ENCODE assay signal across 8 cellular contexts in genomic region chr11:118790357-118791014, GRCh38. TPM values are rescaled to one million over a fixed set of nuclear protein-coding genes. Genes with fewer than 3 reads are reported as not detected.
DNase-seq lines count a peak whose midpoint lies in the region; ATAC-seq and TF ChIP-seq lines count a peak whose summit lies in the region.

No MANE protein-coding gene starts in this region.

- no peaks in the 10 kb centered on the region for H3K27me3 ChIP-seq in neural progenitor cell
- no peaks in the 10 kb centered on the region for H3K27me3 ChIP-seq in testis

- H3K79me2 ChIP-seq in neural progenitor cell (ENCODE audit: low read depth) = peaks cover 64% of the 10 kb centered on the region

- peak overlapping the region; percentile 95 for H3K4me2 ChIP-seq in neural progenitor cell

- H3K4me1 ChIP-seq in neural progenitor cell = peaks cover 14% of the 10 kb centered on the region
- H3K4me1 ChIP-seq in testis = peaks cover 34% of the 10 kb centered on the region

- H4K20me1 ChIP-seq in neural progenitor cell (ENCODE audit: low read depth) = peaks cover 46% of the 10 kb centered on the region

- peak overlapping the region; percentile 99 for H3K27ac Mint-ChIP-seq in neural progenitor cell

- peaks cover 25% of the 10 kb centered on the region for H3F3A ChIP-seq in neural progenitor cell (ENCODE audit: low read depth)

- H3K4me3 ChIP-seq in neural progenitor cell (peak overlapping the region; percentile 82), testis (peak overlapping the region; percentile 90 to 92)

- peak overlapping the region; percentile 99 for H3K4me3 Mint-ChIP-seq in neural progenitor cell

- intact Hi-C loops in testis (cut with DNase I; ENCODE audit: low total_unique reads) = loop anchor here (10.0 kb wide), 1 partner anchor 96 kb away; no protein-coding TSS in a partner anchor

- H3K9me3 ChIP-seq in neural progenitor cell (ENCODE audit: low read depth) = no peaks in the 10 kb centered on the region
- no peaks in the 10 kb centered on the region for H3K9me3 ChIP-seq in testis

- H3K27ac ChIP-seq in neural progenitor cell (peak overlapping the region; percentile 97), testis (peak overlapping the region; percentile 100)

- peaks cover 3% of the 10 kb centered on the region for H3K27me3 Mint-ChIP-seq in neural progenitor cell (ENCODE audit: insufficient read depth, low read depth)

- peak overlapping the region; percentile 97 for H3K9ac ChIP-seq in neural progenitor cell

- H2AFZ ChIP-seq in neural progenitor cell (replicated peaks) = peak overlapping the region; percentile 82

- TF ChIP-seq CTCF in AG09319 (IDR thresholded peaks at IDR 0.05; ENCODE audit: low read depth, low read length) (peak; percentile 62), neural progenitor cell (IDR thresholded peaks at IDR 0.05) (peak; percentile 60), testis (IDR thresholded peaks at IDR 0.05) (peak; percentile 6 to 32 (median 19))

- DNase-seq in AG09319 (ENCODE audit: extremely low read depth, low read depth) (no peak), foreskin melanocyte (peak; percentile 56), neural progenitor cell (ENCODE audit: low spot score) (peak; percentile 81), testis (peak; percentile 81)
- DNase-seq in activated naive CD4-positive, alpha-beta T cell (lab: John Stamatoyannopoulos, UW) = peak in 3 of 4 experiments; percentile 52 to 67 (median 55)

- TF ChIP-seq POLR2A in testis (IDR thresholded peaks at IDR 0.05) = no peak

- H3K4me1 Mint-ChIP-seq in neural progenitor cell = peaks cover 28% of the 10 kb centered on the region

- WGBS in testis, 2 donors = 0 to 1% methylated on average over 31 to 37 of the region's 41 CpGs

- ATAC-seq in GM19025 (IDR thresholded peaks at IDR 0.05; ENCODE audit: low read depth, unreplicated experiment) (peak; percentile 14), HG03571 (IDR thresholded peaks at IDR 0.05; ENCODE audit: unreplicated experiment) (peak; percentile 25)

- H3K36me3 ChIP-seq in neural progenitor cell = peaks cover 6% of the 10 kb centered on the region
- no peaks in the 10 kb centered on the region for H3K36me3 ChIP-seq in testis (ENCODE audit: low read depth, missing control alignments)

- no peaks in the 10 kb centered on the region for H3K9me3 Mint-ChIP-seq in neural progenitor cell

- H3K36me3 Mint-ChIP-seq in neural progenitor cell = peaks cover 6% of the 10 kb centered on the region

TF ChIP-seq in PFSK-1, 5 proteins besides CTCF, POLR2A, EP300 and RAD21:
- TF ChIP-seq TAF1 (IDR thresholded peaks at IDR 0.05; ENCODE audit: borderline replicate concordance, insufficient read depth, low read length) (no peak; the same call in 1 of the 2 replicates), REST (IDR thresholded peaks at IDR 0.05; ENCODE audit: insufficient read depth in 1 of 2, low read depth in 2 of 2, low read length in 2 of 2) (no peak), SIN3A (IDR thresholded peaks at IDR 0.05; ENCODE audit: borderline replicate concordance, insufficient read depth, low read length) (peak; percentile 78; the same call in 1 of the 2 replicates), POLR2AphosphoS5 (IDR thresholded peaks at IDR 0.05; ENCODE audit: low read depth, low read length) (no peak)

RNA-seq across cellular contexts. Expression of gene DDX6, which starts 0.5 kb away (rescaled TPM):
- 10.7 TPM for polyA plus RNA-seq in PFSK-1 (2012; ENCODE audit: insufficient read length, low read depth)
- total RNA-seq in neural progenitor cell (ENCODE audit: low replicate concordance) = 191 and 332 TPM in 2 replicates
- 100 to 1,000 TPM; 105 to 124 TPM for total RNA-seq in testis
- polyA plus RNA-seq in testis (ENCODE audit: insufficient read depth, low read depth, low replicate concordance) = 63.5 TPM
